ENCODE assay signal across 9 cellular contexts in genomic region chr12:1591029-1591428, GRCh38. TPM values are rescaled to one million over a fixed set of nuclear protein-coding genes. Genes with fewer than 3 reads are reported as not detected.
DNase-seq lines count a peak whose midpoint lies in the region; ATAC-seq, FAIRE-seq and TF ChIP-seq lines count a peak whose summit lies in the region.
"Had no signal": no experiment of that assay in that cellular context is flagged by ENCODE, and none has a peak within 500 bp of the region (broad histone marks: within the 10 kb centered on the region; RNA-seq: fewer than 3 reads in every experiment).

No MANE protein-coding gene starts in this region.

- H3K27me3 ChIP-seq in iPS-20b (ENCODE audit: insufficient read depth, low read length) (peaks cover 89% of the 10 kb centered on the region), thymus (ENCODE audit: control insufficient read depth, insufficient read depth) (no peaks in the 10 kb centered on the region)

- DNase-seq in AG09309 (ENCODE audit: low read depth), result no peak
- peak; percentile 64 for DNase-seq in HTR-8/SVneo (ENCODE audit: insufficient read length, low spot score)
- peak; percentile 27 for DNase-seq in activated naive CD4-positive, alpha-beta T cell treated with anti-CD3 and anti-CD28 coated beads, Interleukin-2, amount 50 U/mL, for 16 hours
- DNase-seq in lower leg skin (ENCODE audit: low spot score in 2 of 2), result no peak
- no peak for DNase-seq in posterior vena cava (ENCODE audit: low spot score)

- ATAC-seq in GM21737 (IDR thresholded peaks at IDR 0.05; ENCODE audit: unreplicated experiment), result no peak

- H3K4me1 ChIP-seq in iPS-20b (ENCODE audit: insufficient read depth, low read length), result peaks cover 53% of the 10 kb centered on the region
- peaks cover 30% of the 10 kb centered on the region for H3K4me1 ChIP-seq in thymus (ENCODE audit: control insufficient read depth, insufficient read depth, low read length)

- FAIRE-seq in HTR-8/SVneo (lab: Jason Lieb, UNC), result no peak
- FAIRE-seq: islet of Langerhans had no signal

- 0 out of 2 replicates have a peak overlapping the region, but pooled peaks have one; percentile 34 for H3K9ac ChIP-seq in iPS-20b (ENCODE audit: low read depth, low read length)

- H3K9me3 ChIP-seq in iPS-20b (ENCODE audit: insufficient read depth, low read depth, low read length) (no peaks in the 10 kb centered on the region), thymus (ENCODE audit: control insufficient read depth) (no peaks in the 10 kb centered on the region)

- WGBS in thymus, result 55% methylated on average over 4 of the region's 4 CpGs
- 22 to 32% methylated on average over 4 of the region's 4 CpGs for WGBS in lower leg skin, 2 donors

- intact Hi-C loops in lower leg skin (cut with DNase I; ENCODE audit: low total_unique reads), result loop anchor here (5.0 kb wide), 1 partner anchor 474 kb away; no protein-coding TSS in a partner anchor
- intact Hi-C loops in posterior vena cava (cut with DNase I), result no loop called here

- no peak for TF ChIP-seq POLR2A in lower leg skin (IDR thresholded peaks at IDR 0.05)

- no peaks in the 10 kb centered on the region for H3K36me3 ChIP-seq in iPS-20b (ENCODE audit: insufficient read depth, low read depth, low read length)
- peaks cover 8% of the 10 kb centered on the region for H3K36me3 ChIP-seq in thymus (ENCODE audit: control insufficient read depth, insufficient read depth)

- H3K27ac ChIP-seq in iPS-20b (ENCODE audit: low read length) (no peak overlapping the region), thymus (ENCODE audit: low read depth) (no peak overlapping the region)

- TF ChIP-seq CTCF in AG09309 (IDR thresholded peaks at IDR 0.05; ENCODE audit: control insufficient read depth, insufficient read depth, low read depth, low read length, missing control alignments), result no peak
- TF ChIP-seq CTCF in lower leg skin (IDR thresholded peaks at IDR 0.05), result no peak

- H3K4me3 ChIP-seq in AG09309 (ENCODE audit: control insufficient read depth, low read depth, low read length), result peak overlapping the region; percentile 33
- H3K4me3 ChIP-seq in iPS-20b (ENCODE audit: low read length), result peak overlapping the region; percentile 65
- peak overlapping the region; percentile 20 for H3K4me3 ChIP-seq in thymus (ENCODE audit: low read length)
- H3K4me3 ChIP-seq in lower leg skin (ENCODE audit: low read depth, poor library complexity, severe bottlenecking), result no peak overlapping the region

RNA-seq across cellular contexts. Expression of gene FBXL14, which starts 3.4 kb away (rescaled TPM):
- polyA plus RNA-seq in thymus, result 7.6 TPM
- total RNA-seq in lower leg skin (10 to 100 TPM in 2 of 4 donors, 1 to 10 TPM in 2; 9.3 to 12.8 (median 10.9) TPM), posterior vena cava (1 to 10 TPM; 6.3 to 7.3 TPM)

RNA-seq across cellular contexts. Expression of gene WNT5B, which starts 38.0 kb away (rescaled TPM):
- 4.1 TPM for polyA plus RNA-seq in thymus
- total RNA-seq in lower leg skin, result 10 to 100 TPM in 2 of 4 donors, 1 to 10 TPM in 2; 3.6 to 16.5 (median 10.9) TPM
- 10 to 100 TPM; 10.1 to 12.8 TPM for total RNA-seq in posterior vena cava

Comparison
In these comparisons a context has a peak if more than half of its experiments do, and no peak if none do; other contexts are left out.
1. DNase-seq: peak in HTR-8/SVneo (single experiment) and activated naive CD4-positive, alpha-beta T cell treated with anti-CD3 and anti-CD28 coated beads, Interleukin-2, amount 50 U/mL, for 16 hours (single experiment); none in AG09309 (single experiment), lower leg skin (0 of 2) and posterior vena cava (single experiment).